8 cellular contexts compared by ENCODE assay signal in the genomic region with DNA sequence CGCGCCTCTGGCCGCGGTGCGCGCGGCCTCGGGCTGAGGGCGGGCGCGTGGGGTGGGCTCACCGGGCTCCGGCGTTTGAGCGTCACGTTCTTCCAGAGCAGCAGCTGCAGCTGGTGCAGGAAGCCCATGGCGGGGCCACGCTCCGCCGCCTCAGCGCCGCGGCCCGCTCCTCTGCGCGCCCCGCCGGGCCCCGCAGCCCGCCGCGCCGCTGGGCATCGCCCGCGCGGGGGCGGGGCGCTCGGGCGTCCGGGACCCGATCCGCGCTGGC. TPM values are rescaled to one million over a fixed set of nuclear protein-coding genes. Genes with fewer than 3 reads are reported as not detected.
DNase-seq lines count a peak whose midpoint lies in the region; ATAC-seq, FAIRE-seq and TF ChIP-seq lines count a peak whose summit lies in the region.

A gene with protein sequence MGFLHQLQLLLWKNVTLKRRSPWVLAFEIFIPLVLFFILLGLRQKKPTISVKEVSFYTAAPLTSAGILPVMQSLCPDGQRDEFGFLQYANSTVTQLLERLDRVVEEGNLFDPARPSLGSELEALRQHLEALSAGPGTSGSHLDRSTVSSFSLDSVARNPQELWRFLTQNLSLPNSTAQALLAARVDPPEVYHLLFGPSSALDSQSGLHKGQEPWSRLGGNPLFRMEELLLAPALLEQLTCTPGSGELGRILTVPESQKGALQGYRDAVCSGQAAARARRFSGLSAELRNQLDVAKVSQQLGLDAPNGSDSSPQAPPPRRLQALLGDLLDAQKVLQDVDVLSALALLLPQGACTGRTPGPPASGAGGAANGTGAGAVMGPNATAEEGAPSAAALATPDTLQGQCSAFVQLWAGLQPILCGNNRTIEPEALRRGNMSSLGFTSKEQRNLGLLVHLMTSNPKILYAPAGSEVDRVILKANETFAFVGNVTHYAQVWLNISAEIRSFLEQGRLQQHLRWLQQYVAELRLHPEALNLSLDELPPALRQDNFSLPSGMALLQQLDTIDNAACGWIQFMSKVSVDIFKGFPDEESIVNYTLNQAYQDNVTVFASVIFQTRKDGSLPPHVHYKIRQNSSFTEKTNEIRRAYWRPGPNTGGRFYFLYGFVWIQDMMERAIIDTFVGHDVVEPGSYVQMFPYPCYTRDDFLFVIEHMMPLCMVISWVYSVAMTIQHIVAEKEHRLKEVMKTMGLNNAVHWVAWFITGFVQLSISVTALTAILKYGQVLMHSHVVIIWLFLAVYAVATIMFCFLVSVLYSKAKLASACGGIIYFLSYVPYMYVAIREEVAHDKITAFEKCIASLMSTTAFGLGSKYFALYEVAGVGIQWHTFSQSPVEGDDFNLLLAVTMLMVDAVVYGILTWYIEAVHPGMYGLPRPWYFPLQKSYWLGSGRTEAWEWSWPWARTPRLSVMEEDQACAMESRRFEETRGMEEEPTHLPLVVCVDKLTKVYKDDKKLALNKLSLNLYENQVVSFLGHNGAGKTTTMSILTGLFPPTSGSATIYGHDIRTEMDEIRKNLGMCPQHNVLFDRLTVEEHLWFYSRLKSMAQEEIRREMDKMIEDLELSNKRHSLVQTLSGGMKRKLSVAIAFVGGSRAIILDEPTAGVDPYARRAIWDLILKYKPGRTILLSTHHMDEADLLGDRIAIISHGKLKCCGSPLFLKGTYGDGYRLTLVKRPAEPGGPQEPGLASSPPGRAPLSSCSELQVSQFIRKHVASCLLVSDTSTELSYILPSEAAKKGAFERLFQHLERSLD (N-terminal part only) (minus strand): TSS at position 225 of the 268 bp plus-strand sequence. CDS start 97 bp downstream, at position 128.

- H3K27me3 ChIP-seq in astrocyte (ENCODE audit: insufficient read depth, low read length), result no peaks in the 10 kb centered on the region
- peaks cover 15% of the 10 kb centered on the region for H3K27me3 ChIP-seq in keratinocyte (ENCODE audit: control insufficient read depth, extremely low read depth, insufficient read depth, low read length)

- H3K9me3 ChIP-seq in astrocyte (ENCODE audit: insufficient read depth, low read depth, low read length) (no peaks in the 10 kb centered on the region), keratinocyte (ENCODE audit: control insufficient read depth, low read depth, low read length) (no peaks in the 10 kb centered on the region)

- peak within 1 kb of the TSS; percentile 48 for H3K9ac ChIP-seq in astrocyte (ENCODE audit: low read length)
- H3K9ac ChIP-seq in keratinocyte (ENCODE audit: control insufficient read depth, extremely low read depth, insufficient read depth, low read length), result no peak within 1 kb of the TSS

- H3K36me3 Mint-ChIP-seq in activated CD4-positive, alpha-beta T cell treated with anti-CD3 and anti-CD28 coated beads for 36 hours (ENCODE audit: low read depth), result no peaks in the 10 kb centered on the region
- no peaks in the 10 kb centered on the region for H3K36me3 Mint-ChIP-seq in astrocyte (ENCODE audit: low read depth, unreplicated experiment)

- CTCF ChIA-PET in activated CD4-positive, alpha-beta T cell treated with anti-CD3 and anti-CD28 coated beads for 36 hours (lab: Charles Lee), result interaction anchor here (0.6 to 4.7 kb wide), 6 partner anchors 7 to 1039 kb away, joined by 3 to 26 read pairs (median 4); partner anchors contain the start of gene MAN1B1

- H3K27me3 Mint-ChIP-seq in activated CD4-positive, alpha-beta T cell treated with anti-CD3 and anti-CD28 coated beads for 36 hours, result no peaks in the 10 kb centered on the region
- H3K27me3 Mint-ChIP-seq in astrocyte (ENCODE audit: low read depth, unreplicated experiment), result peaks cover 6% of the 10 kb centered on the region
- no peaks in the 10 kb centered on the region for H3K27me3 Mint-ChIP-seq in stimulated activated naive CD8-positive, alpha-beta T cell treated with anti-CD3 and anti-CD28 coated beads, Interleukin-15, amount 100 ng/mL, for 72 hours

- H3K4me3 ChIP-seq in astrocyte (ENCODE audit: insufficient read depth, low read depth, low read length) (peak within 1 kb of the TSS; percentile 50), keratinocyte (ENCODE audit: control insufficient read depth in 2 of 3, extremely low read depth in 1 of 3, insufficient read depth in 2 of 3, low read depth in 1 of 3, low read length in 3 of 3) (peak within 1 kb of the TSS; percentile 22 to 46 (median 39))

- H3K9me1 ChIP-seq in keratinocyte (ENCODE audit: control insufficient read depth, extremely low read depth, insufficient read depth, low read length), result no peaks in the 10 kb centered on the region

- H3K4me3 Mint-ChIP-seq in activated CD4-positive, alpha-beta T cell treated with anti-CD3 and anti-CD28 coated beads for 36 hours, result peak within 1 kb of the TSS; percentile 68
- peak within 1 kb of the TSS; percentile 84 for H3K4me3 Mint-ChIP-seq in astrocyte (ENCODE audit: unreplicated experiment)
- H3K4me3 Mint-ChIP-seq in stimulated activated naive CD8-positive, alpha-beta T cell treated with anti-CD3 and anti-CD28 coated beads, Interleukin-15, amount 100 ng/mL, for 72 hours, result peak within 1 kb of the TSS; percentile 81 to 86

- H3K27ac Mint-ChIP-seq in activated CD4-positive, alpha-beta T cell treated with anti-CD3 and anti-CD28 coated beads for 36 hours, result peak within 1 kb of the TSS; percentile 42
- no peak within 1 kb of the TSS for H3K27ac Mint-ChIP-seq in astrocyte (ENCODE audit: unreplicated experiment)
- no peak within 1 kb of the TSS for H3K27ac Mint-ChIP-seq in stimulated activated naive CD8-positive, alpha-beta T cell treated with anti-CD3 and anti-CD28 coated beads, Interleukin-15, amount 100 ng/mL, for 72 hours

- dilution Hi-C loops in keratinocyte (cut with MboI; ENCODE audit: extremely low pct_ligation_motif_present, low sequenced_read_pairs), result no loop called here

- H3K79me2 ChIP-seq in astrocyte (ENCODE audit: insufficient read depth, low read length) (no peaks in the 10 kb centered on the region), keratinocyte (ENCODE audit: control insufficient read depth, insufficient read depth, low read length) (no peaks in the 10 kb centered on the region)

- peaks cover 29% of the 10 kb centered on the region for H4K20me1 ChIP-seq in astrocyte (ENCODE audit: insufficient read depth, low read length)
- H4K20me1 ChIP-seq in keratinocyte (ENCODE audit: control insufficient read depth, extremely low read depth, insufficient read depth, low read length), result no peaks in the 10 kb centered on the region

- H3K4me1 Mint-ChIP-seq in activated CD4-positive, alpha-beta T cell treated with anti-CD3 and anti-CD28 coated beads for 36 hours, result peaks cover 39% of the 10 kb centered on the region
- H3K4me1 Mint-ChIP-seq in astrocyte (ENCODE audit: low read depth, unreplicated experiment), result no peaks in the 10 kb centered on the region
- peaks cover 76% of the 10 kb centered on the region for H3K4me1 Mint-ChIP-seq in stimulated activated naive CD8-positive, alpha-beta T cell treated with anti-CD3 and anti-CD28 coated beads, Interleukin-15, amount 100 ng/mL, for 72 hours

- no peak for TF ChIP-seq CTCF in astrocyte (IDR thresholded peaks at IDR 0.05; ENCODE audit: insufficient read depth, low read depth, low read length)
- no peak for TF ChIP-seq CTCF in keratinocyte (optimal IDR thresholded peaks at IDR 0.05 in 1 of 3, IDR thresholded peaks at IDR 0.05 in 1 of 3, conservative IDR thresholded peaks at IDR 0.05 in 1 of 3; ENCODE audit: extremely low read depth in 1 of 3, insufficient read depth in 2 of 3, low read length in 3 of 3)

- FAIRE-seq in astrocyte (lab: Jason Lieb, UNC) (no peak), keratinocyte (lab: Jason Lieb, UNC) (no peak)

- peak within 1 kb of the TSS; percentile 90 for H3K4me2 ChIP-seq in astrocyte (ENCODE audit: low read length)
- H3K4me2 ChIP-seq in keratinocyte (ENCODE audit: control insufficient read depth, extremely low read depth, insufficient read depth, low read depth, low read length), result peak within 1 kb of the TSS; percentile 81

- no peak for ATAC-seq in activated CD4-positive, alpha-beta T cell treated with anti-CD3 and anti-CD28 coated beads for 36 hours
- ATAC-seq in stimulated activated naive CD8-positive, alpha-beta T cell treated with anti-CD3 and anti-CD28 coated beads, Interleukin-15, amount 100 ng/mL, for 72 hours, result no peak

- POLR2A ChIA-PET in activated CD4-positive, alpha-beta T cell treated with anti-CD3 and anti-CD28 coated beads for 36 hours (lab: Charles Lee), result interaction anchor here (1.0 kb wide), 1 partner anchor 160 kb away, joined by 3 read pairs; no protein-coding TSS in a partner anchor

- H2AFZ ChIP-seq in astrocyte (ENCODE audit: low read depth, low read length) (peak within 1 kb of the TSS; percentile 66), keratinocyte (ENCODE audit: control insufficient read depth, low read length) (no peak within 1 kb of the TSS)

- H3K36me3 ChIP-seq in astrocyte (ENCODE audit: insufficient read depth, low read length) (no peaks in the 10 kb centered on the region), keratinocyte (ENCODE audit: control insufficient read depth in 2 of 2, extremely low read depth in 1 of 2, insufficient read depth in 2 of 2, low read length in 2 of 2) (no peaks in the 10 kb centered on the region)

- no peaks in the 10 kb centered on the region for H3K9me3 Mint-ChIP-seq in activated CD4-positive, alpha-beta T cell treated with anti-CD3 and anti-CD28 coated beads for 36 hours (ENCODE audit: low read depth)
- H3K9me3 Mint-ChIP-seq in astrocyte (ENCODE audit: unreplicated experiment), result no peaks in the 10 kb centered on the region
- H3K9me3 Mint-ChIP-seq in stimulated activated naive CD8-positive, alpha-beta T cell treated with anti-CD3 and anti-CD28 coated beads, Interleukin-15, amount 100 ng/mL, for 72 hours, result no peaks in the 10 kb centered on the region

- no peak for DNase-seq in activated CD4-positive, alpha-beta T cell treated with anti-CD3 and anti-CD28 coated beads for 36 hours
- DNase-seq in activated CD4-positive, alpha-beta T cell treated with anti-CD3 and anti-CD28 coated beads for 48 hours, result no peak
- DNase-seq in astrocyte (ENCODE audit: low read depth) (no peak), keratinocyte (ENCODE audit: low read depth, low spot score) (no peak), DMS79 (lab: John Stamatoyannopoulos, UW) (no peak), NCI-H774 (lab: John Stamatoyannopoulos, UW) (no peak), glomerular visceral epithelial cell (ENCODE audit: extremely low spot score) (no peak)
- DNase-seq in stimulated activated naive CD8-positive, alpha-beta T cell treated with anti-CD3 and anti-CD28 coated beads, Interleukin-15, amount 100 ng/mL, for 72 hours, result no peak

- H3K4me1 ChIP-seq in astrocyte (ENCODE audit: insufficient read depth, low read length) (peaks cover 15% of the 10 kb centered on the region), keratinocyte (ENCODE audit: control insufficient read depth, extremely low read depth, insufficient read depth, low read length) (peaks cover 7% of the 10 kb centered on the region)

- intact Hi-C loops in activated CD4-positive, alpha-beta T cell treated with anti-CD3 and anti-CD28 coated beads for 36 hours (cut with DNase I, micrococcal nuclease), result loop anchor here (1.0 to 5.0 kb wide), 8 partner anchors 18 to 195 kb away; partner anchors contain the start of genes FBXW5 (in 1 of the 2), MAN1B1 (in 1 of the 2), NPDC1 (in 1 of the 2) and PHPT1 (in 1 of the 2)

- H3K27ac ChIP-seq in astrocyte (ENCODE audit: low read depth, low read length), result no peak within 1 kb of the TSS
- H3K27ac ChIP-seq in keratinocyte (ENCODE audit: control insufficient read depth, insufficient read depth, low read length), result no peak within 1 kb of the TSS

RNA-seq across cellular contexts. Expression of the gene that starts here (rescaled TPM):
- 10 to 100 TPM; 20.4 to 23.7 TPM for total RNA-seq in activated CD4-positive, alpha-beta T cell treated with anti-CD3 and anti-CD28 coated beads for 36 hours
- 16.2 and 20.0 TPM in 2 replicates for total RNA-seq in astrocyte
- 1.3 to 4.2 TPM (median 1.4 TPM) in 3 replicates for polyA plus RNA-seq in keratinocyte
- 16.1 TPM for polyA plus RNA-seq in keratinocyte (2011; ENCODE audit: low read depth)
- 1.1 and 2.1 TPM in 2 replicates for polyA plus RNA-seq in keratinocyte (2011; cell fraction: cytosol; rRNA removed)
- 13.2 and 21.6 TPM in 2 replicates for polyA plus RNA-seq in keratinocyte (2011; cell fraction: nucleus; rRNA removed)
- polyA plus RNA-seq in keratinocyte (2012; ENCODE audit: low replicate concordance), result 3.5 and 8.9 TPM in 2 replicates
- 3.2 to 16.3 TPM (median 4.1 TPM) in 3 replicates for polyA minus RNA-seq in keratinocyte
- polyA minus RNA-seq in keratinocyte (2011; cell fraction: cytosol; rRNA and poly(A)+ RNA removed), result 13.2 TPM
- 12.9 and 16.3 TPM in 2 replicates for polyA minus RNA-seq in keratinocyte (2011; cell fraction: nucleus; rRNA and poly(A)+ RNA removed)
